Comparison of ENCODE assay signal across 1 cellular context in genomic region chr9:96654450-96655197, GRCh38.
TF ChIP-seq lines count a peak whose summit lies in the region.

No MANE protein-coding gene starts in this region.

TF ChIP-seq in HepG2, 621 proteins besides CTCF, POLR2A, EP300 and RAD21 (continued from another document and continues in another):
- TF ChIP-seq UBTF (CRISPR knock-in tag; IDR thresholded peaks at IDR 0.05) (peak; percentile 93; the same call in 1 of the 2 replicates), LCORL (IDR thresholded peaks at IDR 0.05) (no peak), LCORL (CRISPR knock-in tag; IDR thresholded peaks at IDR 0.05) (peak; percentile 16; the same call in 1 of the 2 replicates), ZNF607 (CRISPR knock-in tag; IDR thresholded peaks at IDR 0.05; ENCODE audit: borderline replicate concordance) (no peak), ZNF430 (CRISPR knock-in tag; IDR thresholded peaks at IDR 0.05) (no peak), CBX1 (IDR thresholded peaks at IDR 0.05; ENCODE audit: low read depth) (no peak), TEF (CRISPR knock-in tag; IDR thresholded peaks at IDR 0.05) (no peak), ZBTB1 (CRISPR knock-in tag; IDR thresholded peaks at IDR 0.05; ENCODE audit: borderline replicate concordance) (no peak), ATF4 (CRISPR knock-in tag; IDR thresholded peaks at IDR 0.05) (no peak), MIER3 (CRISPR knock-in tag; IDR thresholded peaks at IDR 0.05; ENCODE audit: borderline replicate concordance) (no peak), NFKB2 (CRISPR knock-in tag; IDR thresholded peaks at IDR 0.05; ENCODE audit: borderline replicate concordance) (no peak), ZNF20 (CRISPR knock-in tag; IDR thresholded peaks at IDR 0.05) (no peak), ZNF335 (CRISPR knock-in tag; IDR thresholded peaks at IDR 0.05) (no peak; the same call in 1 of the 2 replicates), ZNF496 (CRISPR knock-in tag; IDR thresholded peaks at IDR 0.05; ENCODE audit: insufficient replicate concordance) (no peak), ZNF572 (CRISPR knock-in tag; IDR thresholded peaks at IDR 0.05) (no peak), GATAD2A (CRISPR knock-in tag; IDR thresholded peaks at IDR 0.05) (no peak), HOXA7 (CRISPR knock-in tag; IDR thresholded peaks at IDR 0.05) (no peak), ZBTB37 (CRISPR knock-in tag; IDR thresholded peaks at IDR 0.05) (no peak), SMARCC2 (IDR thresholded peaks at IDR 0.05) (no peak), ZNF317 (CRISPR knock-in tag; IDR thresholded peaks at IDR 0.05) (no peak), ZNF329 (CRISPR knock-in tag; IDR thresholded peaks at IDR 0.05; ENCODE audit: low read depth) (no peak), DNMT3B (CRISPR knock-in tag; conservative IDR thresholded peaks at IDR 0.05) (0 out of 2 replicates have a peak, but pooled peaks have one; percentile 59), NR2F1 (CRISPR knock-in tag; IDR thresholded peaks at IDR 0.05) (no peak), RFX5 (IDR thresholded peaks at IDR 0.05; ENCODE audit: low read depth, low read length) (no peak), IKZF1 (IDR thresholded peaks at IDR 0.05) (no peak), ZBTB44 (CRISPR knock-in tag; IDR thresholded peaks at IDR 0.05) (no peak), TOPORS (CRISPR knock-in tag; IDR thresholded peaks at IDR 0.05) (0 out of 2 replicates have a peak, but pooled peaks have one; percentile 30), RFXAP (CRISPR knock-in tag; IDR thresholded peaks at IDR 0.05; ENCODE audit: borderline replicate concordance) (no peak), ZFYVE20 (CRISPR knock-in tag; IDR thresholded peaks at IDR 0.05; ENCODE audit: borderline replicate concordance, low read depth) (no peak), SPEN (CRISPR knock-in tag; IDR thresholded peaks at IDR 0.05; ENCODE audit: low read depth) (no peak), HNRNPL (IDR thresholded peaks at IDR 0.05; ENCODE audit: low read depth, low read length) (0 out of 2 replicates have a peak, but pooled peaks have one; percentile 21), ZNF225 (CRISPR knock-in tag; IDR thresholded peaks at IDR 0.05) (no peak), DPF2 (CRISPR knock-in tag; IDR thresholded peaks at IDR 0.05; ENCODE audit: borderline replicate concordance, low read depth) (no peak), ZBTB10 (CRISPR knock-in tag; IDR thresholded peaks at IDR 0.05; ENCODE audit: borderline replicate concordance) (no peak), ZNF292 (CRISPR knock-in tag; IDR thresholded peaks at IDR 0.05; ENCODE audit: borderline replicate concordance, low read depth) (no peak), DDIT3 (CRISPR knock-in tag; IDR thresholded peaks at IDR 0.05) (no peak), RBM22 (optimal IDR thresholded peaks at IDR 0.05; ENCODE audit: low read length) (no peak), ZNF280B (CRISPR knock-in tag; IDR thresholded peaks at IDR 0.05; ENCODE audit: borderline replicate concordance) (no peak), NRL (CRISPR knock-in tag; IDR thresholded peaks at IDR 0.05; ENCODE audit: borderline replicate concordance) (peak; percentile 20; the same call in 1 of the 2 replicates), PHB2 (IDR thresholded peaks at IDR 0.05; ENCODE audit: partially characterized antibody) (no peak), ZBTB7A (CRISPR knock-in tag; IDR thresholded peaks at IDR 0.05) (no peak), ZNF10 (CRISPR knock-in tag; IDR thresholded peaks at IDR 0.05; ENCODE audit: borderline replicate concordance, low read depth) (no peak), PAF1 (CRISPR knock-in tag; IDR thresholded peaks at IDR 0.05) (no peak), SRSF1 (optimal IDR thresholded peaks at IDR 0.05; ENCODE audit: low read depth, low read length) (no peak), ZNF501 (CRISPR knock-in tag; IDR thresholded peaks at IDR 0.05) (0 out of 2 replicates have a peak, but pooled peaks have one; percentile 32), TMF1 (CRISPR knock-in tag; IDR thresholded peaks at IDR 0.05; ENCODE audit: low read depth) (no peak), SNRNP70 (IDR thresholded peaks at IDR 0.05; ENCODE audit: low read depth, low read length) (no peak)
- TF ChIP-seq, protein P1, sequence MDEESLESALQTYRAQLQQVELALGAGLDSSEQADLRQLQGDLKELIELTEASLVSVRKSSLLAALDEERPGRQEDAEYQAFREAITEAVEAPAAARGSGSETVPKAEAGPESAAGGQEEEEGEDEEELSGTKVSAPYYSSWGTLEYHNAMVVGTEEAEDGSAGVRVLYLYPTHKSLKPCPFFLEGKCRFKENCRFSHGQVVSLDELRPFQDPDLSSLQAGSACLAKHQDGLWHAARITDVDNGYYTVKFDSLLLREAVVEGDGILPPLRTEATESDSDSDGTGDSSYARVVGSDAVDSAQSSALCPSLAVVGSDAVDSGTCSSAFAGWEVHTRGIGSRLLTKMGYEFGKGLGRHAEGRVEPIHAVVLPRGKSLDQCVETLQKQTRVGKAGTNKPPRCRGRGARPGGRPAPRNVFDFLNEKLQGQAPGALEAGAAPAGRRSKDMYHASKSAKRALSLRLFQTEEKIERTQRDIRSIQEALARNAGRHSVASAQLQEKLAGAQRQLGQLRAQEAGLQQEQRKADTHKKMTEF (CRISPR knock-in tag; IDR thresholded peaks at IDR 0.05) = peak; percentile 46; the same call in 1 of the 2 replicates
- TF ChIP-seq, protein P2, sequence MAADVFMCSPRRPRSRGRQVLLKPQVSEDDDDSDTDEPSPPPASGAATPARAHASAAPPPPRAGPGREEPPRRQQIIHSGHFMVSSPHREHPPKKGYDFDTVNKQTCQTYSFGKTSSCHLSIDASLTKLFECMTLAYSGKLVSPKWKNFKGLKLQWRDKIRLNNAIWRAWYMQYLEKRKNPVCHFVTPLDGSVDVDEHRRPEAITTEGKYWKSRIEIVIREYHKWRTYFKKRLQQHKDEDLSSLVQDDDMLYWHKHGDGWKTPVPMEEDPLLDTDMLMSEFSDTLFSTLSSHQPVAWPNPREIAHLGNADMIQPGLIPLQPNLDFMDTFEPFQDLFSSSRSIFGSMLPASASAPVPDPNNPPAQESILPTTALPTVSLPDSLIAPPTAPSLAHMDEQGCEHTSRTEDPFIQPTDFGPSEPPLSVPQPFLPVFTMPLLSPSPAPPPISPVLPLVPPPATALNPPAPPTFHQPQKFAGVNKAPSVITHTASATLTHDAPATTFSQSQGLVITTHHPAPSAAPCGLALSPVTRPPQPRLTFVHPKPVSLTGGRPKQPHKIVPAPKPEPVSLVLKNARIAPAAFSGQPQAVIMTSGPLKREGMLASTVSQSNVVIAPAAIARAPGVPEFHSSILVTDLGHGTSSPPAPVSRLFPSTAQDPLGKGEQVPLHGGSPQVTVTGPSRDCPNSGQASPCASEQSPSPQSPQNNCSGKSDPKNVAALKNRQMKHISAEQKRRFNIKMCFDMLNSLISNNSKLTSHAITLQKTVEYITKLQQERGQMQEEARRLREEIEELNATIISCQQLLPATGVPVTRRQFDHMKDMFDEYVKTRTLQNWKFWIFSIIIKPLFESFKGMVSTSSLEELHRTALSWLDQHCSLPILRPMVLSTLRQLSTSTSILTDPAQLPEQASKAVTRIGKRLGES (CRISPR knock-in tag; IDR thresholded peaks at IDR 0.05; ENCODE audit: borderline replicate concordance) = no peak
- TF ChIP-seq, protein P3, sequence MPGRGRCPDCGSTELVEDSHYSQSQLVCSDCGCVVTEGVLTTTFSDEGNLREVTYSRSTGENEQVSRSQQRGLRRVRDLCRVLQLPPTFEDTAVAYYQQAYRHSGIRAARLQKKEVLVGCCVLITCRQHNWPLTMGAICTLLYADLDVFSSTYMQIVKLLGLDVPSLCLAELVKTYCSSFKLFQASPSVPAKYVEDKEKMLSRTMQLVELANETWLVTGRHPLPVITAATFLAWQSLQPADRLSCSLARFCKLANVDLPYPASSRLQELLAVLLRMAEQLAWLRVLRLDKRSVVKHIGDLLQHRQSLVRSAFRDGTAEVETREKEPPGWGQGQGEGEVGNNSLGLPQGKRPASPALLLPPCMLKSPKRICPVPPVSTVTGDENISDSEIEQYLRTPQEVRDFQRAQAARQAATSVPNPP (CRISPR knock-in tag; IDR thresholded peaks at IDR 0.05) = 0 out of 2 replicates have a peak, but pooled peaks have one; percentile 59
